ENCODE assay signal across 2 cellular contexts in genomic region chr17:44171931-44172455, GRCh38.
TF ChIP-seq lines count a peak whose summit lies in the region.

No MANE protein-coding gene starts in this region.

TF ChIP-seq in GM12891, 5 proteins besides CTCF, POLR2A, EP300 and RAD21:
- no peak for TF ChIP-seq TAF1 (IDR thresholded peaks at IDR 0.05; ENCODE audit: low read depth, low read length)
TF ChIP-seq in GM12891: peak in this region for 0.

TF ChIP-seq in H1, 55 proteins besides CTCF, POLR2A, EP300 and RAD21:
- TF ChIP-seq BRCA1 (IDR thresholded peaks at IDR 0.05; ENCODE audit: low read depth, low read length): no peak
- TF ChIP-seq TCF12 (IDR thresholded peaks at IDR 0.05; ENCODE audit: low read depth, low read length): no peak
- TF ChIP-seq MAX (IDR thresholded peaks at IDR 0.05): 0 out of 2 replicates have a peak, but pooled peaks have one; percentile 3
- no peak for TF ChIP-seq BACH1 (IDR thresholded peaks at IDR 0.05; ENCODE audit: low read length)
- TF ChIP-seq POU5F1 (IDR thresholded peaks at IDR 0.05; ENCODE audit: low read depth, low read length): no peak
